ENCODE assay signal across 1 cellular context in genomic region chr19:39507715-39508364, GRCh38.
TF ChIP-seq lines count a peak whose summit lies in the region.

No MANE protein-coding gene starts in this region.

TF ChIP-seq in IMR-90, 13 proteins besides CTCF, POLR2A, EP300 and RAD21:
- no peak for TF ChIP-seq NFE2L2 (IDR thresholded peaks at IDR 0.05; ENCODE audit: low read depth, low read length)
- no peak for TF ChIP-seq MXI1 (IDR thresholded peaks at IDR 0.05; ENCODE audit: borderline replicate concordance, low read depth, low read length)
- TF ChIP-seq RFX5 (IDR thresholded peaks at IDR 0.05; ENCODE audit: low read depth, low read length): no peak
- no peak for TF ChIP-seq USF2 (IDR thresholded peaks at IDR 0.05; ENCODE audit: low read depth, low read length)
- no peak for TF ChIP-seq CHD1 (IDR thresholded peaks at IDR 0.05; ENCODE audit: low read depth, low read length)
- no peak for TF ChIP-seq CEBPB (IDR thresholded peaks at IDR 0.05; ENCODE audit: low read depth, low read length)
- no peak for TF ChIP-seq RCOR1 (IDR thresholded peaks at IDR 0.05; ENCODE audit: insufficient replicate concordance, low read length)
- no peak for TF ChIP-seq MAZ (IDR thresholded peaks at IDR 0.05; ENCODE audit: borderline replicate concordance, low read depth, low read length)
- TF ChIP-seq MAFK (IDR thresholded peaks at IDR 0.05; ENCODE audit: low read depth, low read length): no peak
TF ChIP-seq in IMR-90: peak in this region for 0.
